In genomic region chr7:150579979-150580614, GRCh38 we compare ENCODE assay signal across 3 cellular contexts. TPM values are rescaled to one million over a fixed set of nuclear protein-coding genes. Genes with fewer than 3 reads are reported as not detected.
"Had no signal": no experiment of that assay in that cellular context is flagged by ENCODE, and none has a peak within 500 bp of the region (broad histone marks: within the 10 kb centered on the region; RNA-seq: fewer than 3 reads in every experiment).

No MANE protein-coding gene starts in this region.

RNA-seq across cellular contexts. Expression of gene GIMAP4, which starts 12.9 kb away (rescaled TPM):
- total RNA-seq: mesothelial cell of epicardium, renal cortical epithelial cell had no signal
- polyA plus RNA-seq: cardiac muscle cell had no signal

RNA-seq across cellular contexts. Expression of gene GIMAP6, which starts 52.1 kb away (rescaled TPM):
- total RNA-seq: mesothelial cell of epicardium had no signal
- polyA plus RNA-seq: cardiac muscle cell had no signal
